20 cellular contexts compared by ENCODE assay signal in the genomic region with DNA sequence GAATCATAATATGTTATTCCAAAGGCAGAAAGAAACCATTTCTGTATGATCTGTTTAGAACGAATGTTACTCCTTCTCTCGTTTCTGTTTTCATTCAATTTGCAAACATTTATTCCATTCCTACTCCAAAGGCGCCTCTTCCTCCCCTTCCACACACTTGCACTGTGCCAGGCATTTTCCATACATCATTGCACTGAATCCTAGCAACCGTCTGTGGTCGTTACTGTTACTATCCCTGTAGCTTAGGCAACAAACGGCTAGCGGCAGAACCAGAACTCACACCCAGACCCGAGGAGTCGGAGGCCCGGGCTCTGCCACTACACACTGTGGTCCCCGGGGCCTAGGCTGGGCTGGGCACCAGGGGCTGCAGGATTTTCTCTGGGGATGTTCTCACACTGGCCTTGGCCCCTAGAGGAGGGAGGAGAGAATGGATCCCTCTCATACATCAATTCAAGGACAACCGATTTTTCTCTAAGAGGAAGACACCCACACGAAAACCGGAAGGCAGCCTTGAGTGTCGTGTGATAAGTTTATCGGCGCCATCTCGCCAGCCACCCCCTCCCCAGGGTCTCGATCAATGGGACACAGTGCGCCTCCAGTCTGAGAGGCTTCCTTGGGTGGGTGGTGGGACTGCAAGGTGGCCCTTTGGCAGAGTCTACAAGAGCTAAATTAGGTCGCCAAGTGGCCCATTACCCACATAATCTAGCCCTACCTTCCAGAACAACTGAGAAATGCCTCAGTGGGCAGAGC.
DNase-seq lines count a peak whose midpoint lies in the region; ATAC-seq, FAIRE-seq and TF ChIP-seq lines count a peak whose summit lies in the region.
"Had no signal": no experiment of that assay in that cellular context is flagged by ENCODE, and none has a peak within 500 bp of the region (broad histone marks: within the 10 kb centered on the region; RNA-seq: fewer than 3 reads in every experiment).

No MANE protein-coding gene starts in this region.

- POLR2A ChIA-PET in activated CD4-positive, alpha-beta T cell treated with anti-CD3 and anti-CD28 coated beads for 36 hours (lab: Charles Lee): no interaction called here
- POLR2A ChIA-PET in CD8-positive, alpha-beta memory T cell (lab: Charles Lee): no interaction called here
- POLR2A ChIA-PET in RWPE1 (lab: Yijun Ruan, JAX; ENCODE audit: low non-redundant PET): no interaction called here

- no peak overlapping the region for H3K4me2 ChIP-seq in GM23248 (ENCODE audit: unreplicated experiment)

- no peaks in the 10 kb centered on the region for H4K20me1 ChIP-seq in GM23248 (ENCODE audit: insufficient read depth)

- peak; percentile 26 for DNase-seq in activated CD4-positive, alpha-beta T cell treated with anti-CD3 and anti-CD28 coated beads for 36 hours
- no peak for DNase-seq in activated CD4-positive, alpha-beta T cell treated with anti-CD3 and anti-CD28 coated beads for 1 hour
- DNase-seq in CD8-positive, alpha-beta memory T cell: no peak
- DNase-seq in left kidney (ENCODE audit: low read depth, low spot score) (peak; percentile 57), RWPE1 (ENCODE audit: low spot score) (no peak), GM23248 (no peak), small intestine (no peak)
- DNase-seq: activated effector memory CD4-positive, alpha-beta T cell treated with anti-CD3 and anti-CD28 coated beads, Interleukin-2, amount 50 U/mL, for 16 hours; effector memory CD4-positive, alpha-beta T cell; left cardiac atrium; natural killer cell; NCI-H1092; NCI-H2107; NCI-H524; stimulated activated naive B cell treated with anti-CD40 and anti-IgM and Interleukin-4, amounts not matched to agents 10 μg/mL and 1 μg/mL and 100 μg/mL, for 72 hours had no signal

- no peaks in the 10 kb centered on the region for H3K27me3 ChIP-seq in CD8-positive, alpha-beta memory T cell (ENCODE audit: insufficient read depth, low read length, poor library complexity, severe bottlenecking)
- H3K27me3 ChIP-seq in GM23248 (replicated peaks; ENCODE audit: insufficient read depth): peaks cover 3% of the 10 kb centered on the region
- H3K27me3 ChIP-seq in small intestine (ENCODE audit: control insufficient read depth in 2 of 2, insufficient read depth in 2 of 2, low read length in 2 of 2): no peaks in the 10 kb centered on the region

- no peaks in the 10 kb centered on the region for H3K9me3 Mint-ChIP-seq in activated CD4-positive, alpha-beta T cell treated with anti-CD3 and anti-CD28 coated beads for 36 hours (ENCODE audit: low read depth)
- H3K9me3 Mint-ChIP-seq in CD8-positive, alpha-beta memory T cell: no peaks in the 10 kb centered on the region
- no peaks in the 10 kb centered on the region for H3K9me3 Mint-ChIP-seq in activated T-helper 17 cell treated with anti-CD3 and anti-CD28 coated beads, Interleukin-2, amount 50 U/mL, for 72 hours
- H3K9me3 Mint-ChIP-seq: natural killer cell; stimulated activated naive B cell treated with anti-CD40 and anti-IgM and Interleukin-4, amounts not matched to agents 10 μg/mL and 1 μg/mL and 100 μg/mL, for 72 hours had no signal

- in situ Hi-C loops in GM23248 (cut with MboI): no loop called here

- H3K36me3 Mint-ChIP-seq in activated CD4-positive, alpha-beta T cell treated with anti-CD3 and anti-CD28 coated beads for 36 hours (ENCODE audit: low read depth): peaks cover 70% of the 10 kb centered on the region
- peaks cover 0 to 23% (median 0%) of the 10 kb centered on the region in 3 donors for H3K36me3 Mint-ChIP-seq in CD8-positive, alpha-beta memory T cell
- peaks cover 100% of the 10 kb centered on the region for H3K36me3 Mint-ChIP-seq in activated T-helper 17 cell treated with anti-CD3 and anti-CD28 coated beads, Interleukin-2, amount 50 U/mL, for 72 hours (ENCODE audit: low read depth)
- H3K36me3 Mint-ChIP-seq: natural killer cell had no signal

- peaks cover 86% of the 10 kb centered on the region for H3K4me1 Mint-ChIP-seq in activated CD4-positive, alpha-beta T cell treated with anti-CD3 and anti-CD28 coated beads for 36 hours
- peaks cover 0 to 34% (median 13%) of the 10 kb centered on the region in 3 donors for H3K4me1 Mint-ChIP-seq in CD8-positive, alpha-beta memory T cell
- H3K4me1 Mint-ChIP-seq in activated T-helper 17 cell treated with anti-CD3 and anti-CD28 coated beads, Interleukin-2, amount 50 U/mL, for 72 hours: peaks cover 45% of the 10 kb centered on the region

- no peaks in the 10 kb centered on the region for H3K36me3 ChIP-seq in CD8-positive, alpha-beta memory T cell (ENCODE audit: insufficient read depth, low read length)
- H3K36me3 ChIP-seq in GM23248 (ENCODE audit: low read depth) (no peaks in the 10 kb centered on the region), small intestine (ENCODE audit: control insufficient read depth in 2 of 2, insufficient read depth in 2 of 2, low read length in 2 of 2) (no peaks in the 10 kb centered on the region)

- no peak overlapping the region for H3K9ac ChIP-seq in GM23248

- no peak for TF ChIP-seq CTCF in RWPE1 (conservative IDR thresholded peaks at IDR 0.05; ENCODE audit: low read depth)

- ATAC-seq in activated CD4-positive, alpha-beta T cell treated with anti-CD3 and anti-CD28 coated beads for 36 hours: no peak
- ATAC-seq in activated T-helper 17 cell treated with anti-CD3 and anti-CD28 coated beads, Interleukin-2, amount 50 U/mL, for 72 hours (replicated peaks): no peak
- ATAC-seq: HCT116; left cardiac atrium; natural killer cell; stimulated activated naive B cell treated with anti-CD40 and anti-IgM and Interleukin-4, amounts not matched to agents 10 μg/mL and 1 μg/mL and 100 μg/mL, for 72 hours had no signal

- peak overlapping the region; percentile 17 for H3K4me3 ChIP-seq in CD8-positive, alpha-beta memory T cell (ENCODE audit: low read length)
- H3K4me3 ChIP-seq in GM23248 (no peak overlapping the region), small intestine (ENCODE audit: low read depth in 1 of 2, low read length in 2 of 2) (no peak overlapping the region)

- H2AFZ ChIP-seq in GM23248: no peak overlapping the region

- intact Hi-C loops in activated CD4-positive, alpha-beta T cell treated with anti-CD3 and anti-CD28 coated beads for 36 hours (cut with DNase I, micrococcal nuclease): no loop called here

- H3K27ac ChIP-seq in CD8-positive, alpha-beta memory T cell (ENCODE audit: low read depth, low read length): no peak overlapping the region
- H3K27ac ChIP-seq in RWPE1 (no peak overlapping the region), GM23248 (no peak overlapping the region), small intestine (ENCODE audit: low read depth in 1 of 2, low read length in 1 of 2) (no peak overlapping the region)
- H3K27ac ChIP-seq: VCaP had no signal

- no peaks in the 10 kb centered on the region for H3K9me2 ChIP-seq in GM23248 (ENCODE audit: insufficient read depth)

- H3K9me3 ChIP-seq in CD8-positive, alpha-beta memory T cell (ENCODE audit: low read length): no peaks in the 10 kb centered on the region
- H3K9me3 ChIP-seq in GM23248 (ENCODE audit: low read depth): no peaks in the 10 kb centered on the region
- no peaks in the 10 kb centered on the region for H3K9me3 ChIP-seq in small intestine (ENCODE audit: control insufficient read depth, low read depth)

- no peaks in the 10 kb centered on the region for H3K27me3 Mint-ChIP-seq in activated CD4-positive, alpha-beta T cell treated with anti-CD3 and anti-CD28 coated beads for 36 hours
- H3K27me3 Mint-ChIP-seq in CD8-positive, alpha-beta memory T cell: no peaks in the 10 kb centered on the region
- H3K27me3 Mint-ChIP-seq in activated T-helper 17 cell treated with anti-CD3 and anti-CD28 coated beads, Interleukin-2, amount 50 U/mL, for 72 hours: no peaks in the 10 kb centered on the region
- H3K27me3 Mint-ChIP-seq: stimulated activated naive B cell treated with anti-CD40 and anti-IgM and Interleukin-4, amounts not matched to agents 10 μg/mL and 1 μg/mL and 100 μg/mL, for 72 hours had no signal

- H3K4me1 ChIP-seq in CD8-positive, alpha-beta memory T cell (ENCODE audit: insufficient read depth, low read length): peaks cover 31% of the 10 kb centered on the region
- H3K4me1 ChIP-seq in GM23248 (ENCODE audit: insufficient read depth) (no peaks in the 10 kb centered on the region), small intestine (ENCODE audit: control insufficient read depth in 2 of 2, insufficient read depth in 1 of 2, low read depth in 1 of 2, low read length in 1 of 2) (no peaks in the 10 kb centered on the region)

- H3F3A ChIP-seq in GM23248 (ENCODE audit: insufficient read depth): no peaks in the 10 kb centered on the region

- no peak for FAIRE-seq in small intestine (lab: Jason Lieb, UNC)
- FAIRE-seq: astrocyte, D721Med had no signal

- WGBS in GM23248 (ENCODE audit: low coverage in 1 of 2, low lambda C conversion rate in 2 of 2, missing lambda C conversion rate in 2 of 2), 2 experiments: 65 to 67% methylated on average over 21 of the region's 21 CpGs
- WGBS in small intestine, 3 donors: 84 to 90% (median 86%) methylated on average over 21 of the region's 21 CpGs

- CTCF ChIA-PET in activated CD4-positive, alpha-beta T cell treated with anti-CD3 and anti-CD28 coated beads for 36 hours (lab: Charles Lee): interaction anchor here (0.7 kb wide), 1 partner anchor 13 kb away, joined by 3 read pairs; no protein-coding TSS in a partner anchor
- CTCF ChIA-PET in CD8-positive, alpha-beta memory T cell (lab: Charles Lee): no interaction called here
- CTCF ChIA-PET in RWPE1 (lab: Yijun Ruan, JAX): no interaction called here

- peak overlapping the region; percentile 30 for H3K4me3 Mint-ChIP-seq in activated CD4-positive, alpha-beta T cell treated with anti-CD3 and anti-CD28 coated beads for 36 hours
- no peak overlapping the region for H3K4me3 Mint-ChIP-seq in CD8-positive, alpha-beta memory T cell
- H3K4me3 Mint-ChIP-seq in activated T-helper 17 cell treated with anti-CD3 and anti-CD28 coated beads, Interleukin-2, amount 50 U/mL, for 72 hours: peak overlapping the region; percentile 66
- H3K4me3 Mint-ChIP-seq: natural killer cell; stimulated activated naive B cell treated with anti-CD40 and anti-IgM and Interleukin-4, amounts not matched to agents 10 μg/mL and 1 μg/mL and 100 μg/mL, for 72 hours had no signal

- H3K27ac Mint-ChIP-seq in activated CD4-positive, alpha-beta T cell treated with anti-CD3 and anti-CD28 coated beads for 36 hours: peak overlapping the region; percentile 90
- peak overlapping the region in 2 of 8 donors; percentile 38 to 52 for H3K27ac Mint-ChIP-seq in CD8-positive, alpha-beta memory T cell
- H3K27ac Mint-ChIP-seq in activated T-helper 17 cell treated with anti-CD3 and anti-CD28 coated beads, Interleukin-2, amount 50 U/mL, for 72 hours: peak overlapping the region; percentile 81
- H3K27ac Mint-ChIP-seq: natural killer cell; stimulated activated naive B cell treated with anti-CD40 and anti-IgM and Interleukin-4, amounts not matched to agents 10 μg/mL and 1 μg/mL and 100 μg/mL, for 72 hours had no signal

- H3K79me2 ChIP-seq in GM23248 (ENCODE audit: insufficient read depth): no peaks in the 10 kb centered on the region

Comparison
In these comparisons a context has a peak if more than half of its experiments do, and no peak if none do; other contexts are left out.
1. DNase-seq: peak in activated CD4-positive, alpha-beta T cell treated with anti-CD3 and anti-CD28 coated beads for 36 hours (single experiment) and left kidney (single experiment); none in activated CD4-positive, alpha-beta T cell treated with anti-CD3 and anti-CD28 coated beads for 1 hour (single experiment), CD8-positive, alpha-beta memory T cell (0 of 5), RWPE1 (single experiment), GM23248 (single experiment) and small intestine (single experiment).
2. H3K4me3 Mint-ChIP-seq: peak in activated CD4-positive, alpha-beta T cell treated with anti-CD3 and anti-CD28 coated beads for 36 hours (single experiment) and activated T-helper 17 cell treated with anti-CD3 and anti-CD28 coated beads, Interleukin-2, amount 50 U/mL, for 72 hours (single experiment); none in CD8-positive, alpha-beta memory T cell (0 of 7).